Comparison of ENCODE assay signal across 8 cellular contexts in the genomic region with DNA sequence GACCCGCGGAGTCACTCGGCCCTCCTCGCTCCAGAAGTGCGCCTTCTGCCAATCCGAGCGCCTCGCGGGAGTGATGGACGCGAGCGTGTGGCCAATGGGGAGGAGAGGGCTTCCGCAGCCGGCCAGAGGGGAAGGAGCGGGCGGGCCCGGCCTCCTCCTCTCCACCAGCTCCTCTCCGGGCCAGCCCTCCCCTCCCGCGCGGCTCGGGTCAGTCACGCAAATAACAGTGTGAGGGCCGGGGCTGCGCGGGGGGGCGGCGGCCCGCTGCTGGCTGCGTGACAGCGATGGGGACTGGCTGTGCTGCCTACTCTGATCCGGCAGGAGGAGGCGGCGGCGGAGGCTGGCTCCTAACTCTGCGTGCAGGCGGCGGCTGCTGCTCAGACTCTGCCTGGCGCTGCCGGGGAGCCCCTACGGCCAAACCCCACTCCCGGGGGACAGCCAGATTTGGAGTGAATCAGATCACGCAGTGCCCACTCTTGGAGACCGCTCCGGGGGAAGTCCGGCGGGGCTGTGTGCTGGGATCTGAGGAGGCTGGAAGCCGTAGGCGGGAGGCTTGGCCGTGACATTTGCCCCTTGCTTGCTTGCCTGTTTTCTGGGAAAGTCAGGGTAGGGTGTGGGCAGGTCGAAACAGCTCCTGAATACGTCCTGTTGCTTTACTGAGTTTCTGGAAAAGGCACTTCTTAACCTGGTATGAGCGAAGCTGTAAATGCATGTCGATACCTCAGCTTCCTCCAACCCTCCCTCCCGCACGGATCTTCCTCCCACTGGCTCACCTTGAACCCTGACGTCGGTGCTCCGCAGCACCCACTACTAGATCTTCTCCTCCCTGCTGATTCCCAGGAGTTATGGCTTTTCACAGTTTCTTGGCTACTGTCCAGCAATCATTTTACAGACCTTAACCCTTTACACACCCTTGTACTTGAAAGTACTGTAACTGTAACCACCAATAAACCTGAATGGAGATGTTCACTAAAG.
DNase-seq lines count a peak whose midpoint lies in the region; ATAC-seq and TF ChIP-seq lines count a peak whose summit lies in the region.

No MANE protein-coding gene starts in this region.

- in situ Hi-C loops in brain microvascular endothelial cell (cut with HindIII; ENCODE audit: low pct_ligation_motif_present, low sequenced_read_pairs): no loop called here

- peaks cover 0 to 23% (median 5%) of the 10 kb centered on the region in 4 donors for H3K4me1 ChIP-seq in Peyer's patch
- peaks cover 5% of the 10 kb centered on the region for H3K4me1 ChIP-seq in iPS-15b (ENCODE audit: control insufficient read depth, insufficient read depth, low read length)

- H3K9me3 ChIP-seq in Peyer's patch (no peaks in the 10 kb centered on the region), iPS-15b (ENCODE audit: control insufficient read depth, insufficient read depth, low read length) (no peaks in the 10 kb centered on the region)

- H3K4me3 ChIP-seq in Peyer's patch: peak overlapping the region; percentile 71 to 86 (median 77)
- peak overlapping the region; percentile 73 for H3K4me3 ChIP-seq in brain microvascular endothelial cell (ENCODE audit: low read depth, low read length)
- H3K4me3 ChIP-seq in iPS-15b (ENCODE audit: low read depth, low read length): peak overlapping the region; percentile 94

- no peak overlapping the region for H3K9ac ChIP-seq in iPS-15b (ENCODE audit: low read depth, low read length)

- TF ChIP-seq CTCF in Peyer's patch (IDR thresholded peaks at IDR 0.05) (peak in 4 of 6 experiments; percentile 33 to 69 (median 62)), brain microvascular endothelial cell (IDR thresholded peaks at IDR 0.05; ENCODE audit: low read depth, low read length, missing control alignments) (peak; percentile 45)

- ATAC-seq in GM21515 (IDR thresholded peaks at IDR 0.05; ENCODE audit: unreplicated experiment): peak; percentile 81
- ATAC-seq in sciatic nerve: peak; percentile 95

- H3K27ac ChIP-seq in Peyer's patch: peak overlapping the region; percentile 96 to 99 (median 98)
- peak overlapping the region; percentile 70 for H3K27ac ChIP-seq in brain microvascular endothelial cell

- H3K27me3 ChIP-seq in Peyer's patch (no peaks in the 10 kb centered on the region), brain microvascular endothelial cell (replicated peaks) (no peaks in the 10 kb centered on the region), iPS-15b (ENCODE audit: control insufficient read depth, insufficient read depth, low read length) (peaks cover 29% of the 10 kb centered on the region)

- H3K36me3 ChIP-seq in Peyer's patch (no peaks in the 10 kb centered on the region), brain microvascular endothelial cell (replicated peaks) (no peaks in the 10 kb centered on the region), iPS-15b (ENCODE audit: control insufficient read depth, insufficient read depth, low read length) (no peaks in the 10 kb centered on the region)

- DNase-seq in NOMO-1 treated with DMSO at 0.1 percent for 48 hours (lab: John Stamatoyannopoulos, UW; ENCODE audit: unreplicated experiment): peak; percentile 100
- DNase-seq in NOMO-1 treated with dmso at 0.1 percent for 144 hours (lab: John Stamatoyannopoulos, UW; ENCODE audit: unreplicated experiment): no peak
- peak; percentile 88 for DNase-seq in HT-29 (ENCODE audit: low spot score)
- peak; percentile 44 to 78 (median 76) for DNase-seq in Peyer's patch
- peak; percentile 27 for DNase-seq in brain microvascular endothelial cell
- DNase-seq in sciatic nerve (ENCODE audit: low spot score): peak; percentile 99

- peak; percentile 91 for TF ChIP-seq POLR2A in Peyer's patch (IDR thresholded peaks at IDR 0.05)

- intact Hi-C loops in sciatic nerve (cut with DNase I): loop anchor here (5.0 kb wide), 1 partner anchor 99 kb away; a partner anchor contains a TSS
